Comparison of ENCODE assay signal across 8 cellular contexts in genomic region chr16:67247698-67248400, GRCh38. TPM values are rescaled to one million over a fixed set of nuclear protein-coding genes. Genes with fewer than 3 reads are reported as not detected.
DNase-seq lines count a peak whose midpoint lies in the region; ATAC-seq lines count a peak whose summit lies in the region.

No MANE protein-coding gene starts in this region.

- H3K36me3 Mint-ChIP-seq in activated CD4-positive, alpha-beta T cell treated with anti-CD3 and anti-CD28 coated beads for 36 hours (ENCODE audit: low read depth), result peaks cover 4% of the 10 kb centered on the region
- peaks cover 4% of the 10 kb centered on the region for H3K36me3 Mint-ChIP-seq in activated CD4-positive, alpha-beta memory T cell treated with anti-CD3 and anti-CD28 coated beads for 36 hours

- H3K4me3 Mint-ChIP-seq in activated CD4-positive, alpha-beta T cell treated with anti-CD3 and anti-CD28 coated beads for 36 hours, result peak overlapping the region; percentile 87
- peak overlapping the region; percentile 90 for H3K4me3 Mint-ChIP-seq in activated CD4-positive, alpha-beta memory T cell treated with anti-CD3 and anti-CD28 coated beads for 36 hours

- peaks cover 49% of the 10 kb centered on the region for H3K4me1 Mint-ChIP-seq in activated CD4-positive, alpha-beta T cell treated with anti-CD3 and anti-CD28 coated beads for 36 hours
- H3K4me1 Mint-ChIP-seq in activated CD4-positive, alpha-beta memory T cell treated with anti-CD3 and anti-CD28 coated beads for 36 hours (ENCODE audit: low read depth), result peaks cover 41% of the 10 kb centered on the region

- POLR2A ChIA-PET in activated CD4-positive, alpha-beta T cell treated with anti-CD3 and anti-CD28 coated beads for 36 hours (lab: Charles Lee), result interaction anchor here (0.6 to 2.1 kb wide), 4 partner anchors 15 to 64 kb away, joined by 3 to 9 read pairs (median 5); partner anchors contain the start of gene TMEM208
- POLR2A ChIA-PET in activated CD4-positive, alpha-beta memory T cell treated with anti-CD3 and anti-CD28 coated beads for 36 hours (lab: Charles Lee), result interaction anchor here (0.6 to 5.0 kb wide), 11 partner anchors 11 to 315 kb away, joined by 3 to 37 read pairs (median 3); partner anchors contain the start of genes E2F4, MATCAP1 and TMEM208

- H3K36me3 ChIP-seq in iPS-15b (ENCODE audit: control insufficient read depth, insufficient read depth, low read length) (no peaks in the 10 kb centered on the region), stomach smooth muscle (ENCODE audit: control insufficient read depth in 2 of 2, insufficient read depth in 2 of 2, low read length in 2 of 2) (no peaks in the 10 kb centered on the region)

- no peaks in the 10 kb centered on the region for H3K9me3 ChIP-seq in iPS-15b (ENCODE audit: control insufficient read depth, insufficient read depth, low read length)
- no peaks in the 10 kb centered on the region for H3K9me3 ChIP-seq in stomach smooth muscle (ENCODE audit: control insufficient read depth in 2 of 2, low read length in 2 of 2)

- H3K4me3 ChIP-seq in iPS-15b (ENCODE audit: low read depth, low read length) (peak overlapping the region; percentile 70), stomach smooth muscle (ENCODE audit: low read length in 2 of 2) (peak overlapping the region; percentile 66 to 86)

- H3K9ac ChIP-seq in iPS-15b (ENCODE audit: low read depth, low read length), result no peak overlapping the region
- peak overlapping the region; percentile 13 to 62 for H3K9ac ChIP-seq in stomach smooth muscle (ENCODE audit: low read length in 2 of 2)

- intact Hi-C loops in activated CD4-positive, alpha-beta T cell treated with anti-CD3 and anti-CD28 coated beads for 36 hours (cut with DNase I, micrococcal nuclease), result loop anchor here (1.0 to 10.0 kb wide), 14 partner anchors 12 to 689 kb away; partner anchors contain the start of genes ACD (in 2 of the 2), PARD6A (in 2 of the 2), ATP6V0D1 (in 1 of the 2) and CBFB (in 1 of the 2)
- intact Hi-C loops in activated CD4-positive, alpha-beta memory T cell treated with anti-CD3 and anti-CD28 coated beads for 36 hours (cut with micrococcal nuclease), result loop anchor here (1.0 to 10.0 kb wide), 6 partner anchors 21 to 417 kb away; partner anchors contain the start of genes ACD, C16orf86, CTCF and ENKD1

- H3K27ac ChIP-seq in stomach smooth muscle (ENCODE audit: low read length), result no peak overlapping the region

- DNase-seq in activated CD4-positive, alpha-beta T cell treated with anti-CD3 and anti-CD28 coated beads for 36 hours, result no peak
- no peak for DNase-seq in activated CD4-positive, alpha-beta T cell treated with anti-CD3 and anti-CD28 coated beads for 1 hour
- DNase-seq in activated CD4-positive, alpha-beta memory T cell treated with anti-CD3 and anti-CD28 coated beads for 36 hours, result no peak
- DNase-seq in DMS79 (lab: John Stamatoyannopoulos, UW) (no peak), NCI-H510A (lab: John Stamatoyannopoulos, UW) (no peak)

- no peak for ATAC-seq in activated CD4-positive, alpha-beta T cell treated with anti-CD3 and anti-CD28 coated beads for 36 hours
- ATAC-seq in HG03565 (IDR thresholded peaks at IDR 0.05; ENCODE audit: unreplicated experiment), result no peak

- H3K27ac Mint-ChIP-seq in activated CD4-positive, alpha-beta T cell treated with anti-CD3 and anti-CD28 coated beads for 36 hours, result peak overlapping the region; percentile 79
- peak overlapping the region; percentile 86 for H3K27ac Mint-ChIP-seq in activated CD4-positive, alpha-beta memory T cell treated with anti-CD3 and anti-CD28 coated beads for 36 hours

- H3K27me3 Mint-ChIP-seq in activated CD4-positive, alpha-beta T cell treated with anti-CD3 and anti-CD28 coated beads for 36 hours, result peaks cover 11% of the 10 kb centered on the region
- peaks cover 1% of the 10 kb centered on the region for H3K27me3 Mint-ChIP-seq in activated CD4-positive, alpha-beta memory T cell treated with anti-CD3 and anti-CD28 coated beads for 36 hours

- no peaks in the 10 kb centered on the region for H3K9me3 Mint-ChIP-seq in activated CD4-positive, alpha-beta T cell treated with anti-CD3 and anti-CD28 coated beads for 36 hours (ENCODE audit: low read depth)
- H3K9me3 Mint-ChIP-seq in activated CD4-positive, alpha-beta memory T cell treated with anti-CD3 and anti-CD28 coated beads for 36 hours, result no peaks in the 10 kb centered on the region

- CTCF ChIA-PET in activated CD4-positive, alpha-beta T cell treated with anti-CD3 and anti-CD28 coated beads for 36 hours (lab: Charles Lee), result interaction anchor here (0.6 to 1.4 kb wide), 17 partner anchors 8 to 229 kb away, joined by 3 to 5 read pairs (median 3); partner anchors contain the start of genes B3GNT9, HSD11B2, KCTD19 and LRRC36
- CTCF ChIA-PET in activated CD4-positive, alpha-beta memory T cell treated with anti-CD3 and anti-CD28 coated beads for 36 hours (lab: Charles Lee), result interaction anchor here (1.0 to 2.9 kb wide), 10 partner anchors 9 to 184 kb away, joined by 3 to 14 read pairs (median 6); partner anchors contain the start of genes TMEM208 and TPPP3

- H3K4me1 ChIP-seq in iPS-15b (ENCODE audit: control insufficient read depth, insufficient read depth, low read length), result peaks cover 13% of the 10 kb centered on the region
- H3K4me1 ChIP-seq in stomach smooth muscle (ENCODE audit: control insufficient read depth, insufficient read depth, low read length), result peaks cover 49% of the 10 kb centered on the region

- H3K27me3 ChIP-seq in iPS-15b (ENCODE audit: control insufficient read depth, insufficient read depth, low read length) (peaks cover 23% of the 10 kb centered on the region), stomach smooth muscle (ENCODE audit: control insufficient read depth in 1 of 2, insufficient read depth in 2 of 2, low read length in 2 of 2) (peaks cover 19 to 34% of the 10 kb centered on the region in 2 donors)

RNA-seq across cellular contexts. Expression of gene FHOD1, which starts 0.6 kb away (rescaled TPM):
- 10 to 100 TPM; 75.5 to 77.2 TPM for total RNA-seq in activated CD4-positive, alpha-beta T cell treated with anti-CD3 and anti-CD28 coated beads for 36 hours
- 100 to 1,000 TPM in 1 of 2 experiments, 10 to 100 TPM in 1; 96.3 to 111 TPM for total RNA-seq in activated CD4-positive, alpha-beta memory T cell treated with anti-CD3 and anti-CD28 coated beads for 36 hours

RNA-seq across cellular contexts. Expression of gene SLC9A5, which starts 0.9 kb away (rescaled TPM):
- total RNA-seq in activated CD4-positive, alpha-beta T cell treated with anti-CD3 and anti-CD28 coated beads for 36 hours, result 1 to 10 TPM; 4.5 to 5.5 TPM
- 1 to 10 TPM; 5.9 to 6.1 TPM for total RNA-seq in activated CD4-positive, alpha-beta memory T cell treated with anti-CD3 and anti-CD28 coated beads for 36 hours

RNA-seq across cellular contexts. Expression of gene TMEM208, which starts 20.9 kb away (rescaled TPM):
- total RNA-seq in activated CD4-positive, alpha-beta T cell treated with anti-CD3 and anti-CD28 coated beads for 36 hours, result 10 to 100 TPM; 13.6 to 31.2 TPM
- 10 to 100 TPM; 36.7 to 39.3 TPM for total RNA-seq in activated CD4-positive, alpha-beta memory T cell treated with anti-CD3 and anti-CD28 coated beads for 36 hours

RNA-seq across cellular contexts. Expression of gene PLEKHG4, which starts 31.5 kb away (rescaled TPM):
- total RNA-seq in activated CD4-positive, alpha-beta T cell treated with anti-CD3 and anti-CD28 coated beads for 36 hours, result 10 to 100 TPM; 21.1 to 23.1 TPM
- 10 to 100 TPM; 22.7 to 24.6 TPM for total RNA-seq in activated CD4-positive, alpha-beta memory T cell treated with anti-CD3 and anti-CD28 coated beads for 36 hours

RNA-seq across cellular contexts. Expression of gene ELMO3, which starts 48.9 kb away (rescaled TPM):
- total RNA-seq in activated CD4-positive, alpha-beta T cell treated with anti-CD3 and anti-CD28 coated beads for 36 hours, result 1 to 10 TPM; 3.0 to 4.6 TPM
- total RNA-seq in activated CD4-positive, alpha-beta memory T cell treated with anti-CD3 and anti-CD28 coated beads for 36 hours, result 1 to 10 TPM; 5.1 to 5.9 TPM
